32 cellular contexts compared by ENCODE assay signal in the genomic region with DNA sequence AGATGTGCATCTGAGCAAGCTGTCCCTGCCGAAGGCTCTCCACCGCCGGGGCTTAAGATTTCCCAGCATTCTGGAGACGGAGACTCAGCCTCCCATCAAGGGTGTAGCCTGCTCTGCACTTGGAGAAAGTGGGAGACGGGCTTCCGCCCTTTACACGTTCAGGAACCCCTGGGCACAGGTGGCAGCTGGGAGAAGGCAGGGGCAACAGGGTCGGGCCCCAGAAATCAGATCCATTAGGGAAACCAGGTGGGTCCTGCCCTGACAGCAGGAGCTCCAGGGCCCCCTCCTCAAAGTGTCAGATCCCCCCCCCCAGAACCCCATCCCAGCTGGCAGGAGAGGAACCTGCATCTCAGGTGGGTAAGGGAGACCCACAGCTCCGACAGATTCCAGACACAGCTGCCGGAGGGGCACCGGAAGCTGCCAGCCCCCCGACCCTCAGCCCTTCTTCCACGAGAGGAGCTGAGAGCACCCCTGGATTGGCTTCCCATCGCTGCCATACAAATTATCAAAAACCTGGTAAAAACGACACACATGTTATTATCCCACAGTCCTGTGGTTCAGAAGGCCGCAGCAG.
"Had no signal": no experiment of that assay in that cellular context is flagged by ENCODE, and none has a peak within 500 bp of the region (broad histone marks: within the 10 kb centered on the region; RNA-seq: fewer than 3 reads in every experiment).

No MANE protein-coding gene starts in this region.

- ATAC-seq: effector memory CD8-positive, alpha-beta T cell; heart right ventricle; left colon; left ventricle myocardium superior; mucosa of descending colon; stimulated activated naive CD8-positive, alpha-beta T cell treated with anti-CD3 and anti-CD28 coated beads, Interleukin-15, amount 100 ng/mL, for 72 hours; upper lobe of right lung had no signal

- H3K79me2 ChIP-seq: parathyroid adenoma had no signal

- H3K36me3 ChIP-seq: esophagus squamous epithelium, heart right ventricle, neutrophil, prostate gland, right atrium auricular region, suprapubic skin, transverse colon, upper lobe of right lung, uterus had no signal

- H2AFZ ChIP-seq: parathyroid adenoma had no signal

- DNase-seq: cortex of kidney; effector memory CD8-positive, alpha-beta T cell; erythroblast; esophagus squamous epithelium; foreskin melanocyte; glutamatergic neuron; heart right ventricle; hippocampal formation; kidney glomerular epithelial cell; left ventricle myocardium superior; mucosa of descending colon; naive B cell; nephron progenitor cell; stimulated activated CD4-positive, alpha-beta T cell treated with anti-CD3 and anti-CD28 coated beads, Interleukin-1b, Interleukin-23, amount 100 ng/mL, for 48 hours; stimulated activated CD4-positive, alpha-beta T cell treated with anti-CD3 and anti-CD28 coated beads, Interleukin-4, amount 100 ng/mL, for 1 hour; stimulated activated CD8-positive, alpha-beta memory T cell treated with anti-CD3 and anti-CD28 coated beads, Interleukin-4, amount 100 ng/mL, for 48 hours; stimulated activated naive CD4-positive, alpha-beta T cell; stimulated activated naive CD8-positive, alpha-beta T cell treated with anti-CD3 and anti-CD28 coated beads, Interleukin-15, amount 100 ng/mL, for 72 hours; transverse colon; upper lobe of right lung; uterus had no signal

- H3K9ac ChIP-seq: parathyroid adenoma had no signal

- H3K9me3 ChIP-seq: esophagus squamous epithelium, mucosa of descending colon, neutrophil, prostate gland, right atrium auricular region, suprapubic skin, transverse colon, upper lobe of right lung, uterus had no signal

- H3K27ac Mint-ChIP-seq: effector memory CD8-positive, alpha-beta T cell; memory B cell; mesothelial cell of epicardium; nephron progenitor cell; stimulated activated naive CD8-positive, alpha-beta T cell treated with anti-CD3 and anti-CD28 coated beads, Interleukin-15, amount 100 ng/mL, for 72 hours had no signal

- H3K9me3 Mint-ChIP-seq: nephron progenitor cell had no signal

- H3K4me1 Mint-ChIP-seq: central memory CD8-positive, alpha-beta T cell; memory B cell; naive B cell; stimulated activated naive CD8-positive, alpha-beta T cell treated with anti-CD3 and anti-CD28 coated beads, Interleukin-15, amount 100 ng/mL, for 72 hours had no signal

- H3K27ac ChIP-seq: esophagus squamous epithelium, heart right ventricle, neutrophil, parathyroid adenoma, prostate gland, right atrium auricular region, skin epidermis, suprapubic skin, transverse colon, upper lobe of right lung, uterus had no signal

- H3K4me1 ChIP-seq: esophagus squamous epithelium, parathyroid adenoma, prostate gland, suprapubic skin, transverse colon, uterus had no signal

- H3K36me3 Mint-ChIP-seq: memory B cell, mesothelial cell of epicardium had no signal

- H3K27me3 ChIP-seq: neutrophil, right atrium auricular region, transverse colon, upper lobe of right lung, uterus had no signal

- H3K4me3 ChIP-seq: esophagus squamous epithelium, heart right ventricle, lung, mucosa of descending colon, prostate gland, right atrium auricular region, skin epidermis, suprapubic skin, transverse colon, upper lobe of right lung, uterus had no signal

- H3K4me3 Mint-ChIP-seq: central memory CD8-positive, alpha-beta T cell; effector memory CD8-positive, alpha-beta T cell; memory B cell; mesothelial cell of epicardium; naive B cell; nephron progenitor cell; stimulated activated naive CD8-positive, alpha-beta T cell treated with anti-CD3 and anti-CD28 coated beads, Interleukin-15, amount 100 ng/mL, for 72 hours had no signal
